19 cellular contexts compared by ENCODE assay signal in the genomic region with DNA sequence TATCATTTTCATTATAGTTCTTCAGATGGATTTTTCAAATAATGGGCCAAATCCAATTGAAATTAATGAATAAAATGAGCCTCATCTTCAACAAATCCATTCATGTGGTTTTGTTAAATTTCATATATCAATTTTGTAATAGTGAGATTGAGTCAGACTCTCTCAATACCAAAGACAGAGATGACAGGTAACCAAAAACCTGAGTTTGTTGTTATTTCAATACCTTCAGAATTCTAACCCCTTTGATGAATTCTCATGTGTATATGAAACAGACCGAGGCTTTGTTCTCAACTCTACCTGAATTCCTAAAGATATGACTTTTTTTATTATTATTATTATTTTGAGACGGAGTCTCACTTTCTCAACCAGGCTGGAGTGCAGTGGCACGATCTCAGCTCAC.
"Had no signal": no experiment of that assay in that cellular context is flagged by ENCODE, and none has a peak within 500 bp of the region (broad histone marks: within the 10 kb centered on the region; RNA-seq: fewer than 3 reads in every experiment).

No MANE protein-coding gene starts in this region.

- H3K4me3 Mint-ChIP-seq: activated T-helper 1 cell treated with anti-CD3 and anti-CD28 coated beads, Interleukin-12 subunit alpha, Interleukin-12 subunit beta, Interleukin-2, Interleukin-4 antibody, amounts not matched to agents 30 ng/mL and 10 ng/mL and 1 ng/mL, durations not matched to agents 14 hours and 24 hours and 36 hours; mesothelial cell of epicardium; nephron had no signal

- DNase-seq: activated CD4-positive, alpha-beta T cell treated with anti-CD3 and anti-CD28 coated beads, Interleukin-2, amount 50 U/mL, for 48 hours; activated gamma-delta T cell treated with Interleukin-2 at 50 U/mL for 16 hours; amniotic stem cell; colonic mucosa; dorsolateral prefrontal cortex; esophagus squamous epithelium; head of caudate nucleus; left ventricle myocardium superior; mammary epithelial cell; pancreas; psoas muscle; SHP77 treated with DMSO at 0.1 percent for 48 hours; stimulated activated CD4-positive, alpha-beta T cell treated with anti-CD3 and anti-CD28 coated beads, Interleukin-4, amount 100 ng/mL, for 24 hours; stimulated activated naive CD8-positive, alpha-beta T cell treated with anti-CD3 and anti-CD28 coated beads, Interleukin-15, Interleukin-2, amounts not matched to agents 100 U/mL and 50 U/mL, for 24 hours; tibial artery had no signal

- ATAC-seq: gastroesophageal sphincter; left ventricle myocardium superior; pancreas; psoas muscle; stimulated activated naive CD8-positive, alpha-beta T cell treated with anti-CD3 and anti-CD28 coated beads, Interleukin-15, Interleukin-2, amounts not matched to agents 100 U/mL and 50 U/mL, for 24 hours had no signal

- H3K4me1 Mint-ChIP-seq: nephron had no signal

- H3K27ac Mint-ChIP-seq: activated T-helper 1 cell treated with anti-CD3 and anti-CD28 coated beads, Interleukin-12 subunit alpha, Interleukin-12 subunit beta, Interleukin-2, Interleukin-4 antibody, amounts not matched to agents 30 ng/mL and 10 ng/mL and 1 ng/mL, durations not matched to agents 14 hours and 24 hours and 36 hours; mesothelial cell of epicardium; nephron had no signal
